In the genomic region with DNA sequence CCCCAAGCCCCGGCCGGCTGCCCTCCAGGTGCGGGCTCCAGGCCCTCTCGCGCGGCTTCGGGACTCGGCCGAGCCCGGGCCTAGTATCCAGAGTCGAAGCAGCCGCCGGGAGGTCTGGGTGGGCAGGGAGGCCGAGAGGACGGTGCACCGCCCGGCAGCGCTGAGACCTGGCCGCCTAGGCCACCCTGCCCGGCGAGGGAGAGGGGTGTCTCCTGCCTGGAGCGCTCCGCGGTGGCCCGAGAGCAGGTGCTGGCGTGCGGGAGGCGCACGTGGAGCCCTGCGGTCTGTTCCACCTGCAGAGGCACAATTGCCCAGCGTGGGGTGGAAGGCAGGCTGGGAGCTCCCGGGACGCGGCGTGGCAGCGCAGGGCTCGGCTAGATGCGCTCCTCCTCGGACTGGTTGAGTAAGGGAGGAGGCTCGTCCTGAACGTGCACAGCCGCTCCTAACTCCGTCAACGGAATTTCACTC, we compare ENCODE assay signal across 1 cellular context.
A peak's percentile ranks its signal among the peaks of the same experiment; 100 is the strongest.
TF ChIP-seq lines count a peak whose summit lies in the region.

No MANE protein-coding gene starts in this region.

TF ChIP-seq in WTC11, 78 proteins besides CTCF, POLR2A, EP300 and RAD21 (continued from another document):
- TF ChIP-seq, protein P1, sequence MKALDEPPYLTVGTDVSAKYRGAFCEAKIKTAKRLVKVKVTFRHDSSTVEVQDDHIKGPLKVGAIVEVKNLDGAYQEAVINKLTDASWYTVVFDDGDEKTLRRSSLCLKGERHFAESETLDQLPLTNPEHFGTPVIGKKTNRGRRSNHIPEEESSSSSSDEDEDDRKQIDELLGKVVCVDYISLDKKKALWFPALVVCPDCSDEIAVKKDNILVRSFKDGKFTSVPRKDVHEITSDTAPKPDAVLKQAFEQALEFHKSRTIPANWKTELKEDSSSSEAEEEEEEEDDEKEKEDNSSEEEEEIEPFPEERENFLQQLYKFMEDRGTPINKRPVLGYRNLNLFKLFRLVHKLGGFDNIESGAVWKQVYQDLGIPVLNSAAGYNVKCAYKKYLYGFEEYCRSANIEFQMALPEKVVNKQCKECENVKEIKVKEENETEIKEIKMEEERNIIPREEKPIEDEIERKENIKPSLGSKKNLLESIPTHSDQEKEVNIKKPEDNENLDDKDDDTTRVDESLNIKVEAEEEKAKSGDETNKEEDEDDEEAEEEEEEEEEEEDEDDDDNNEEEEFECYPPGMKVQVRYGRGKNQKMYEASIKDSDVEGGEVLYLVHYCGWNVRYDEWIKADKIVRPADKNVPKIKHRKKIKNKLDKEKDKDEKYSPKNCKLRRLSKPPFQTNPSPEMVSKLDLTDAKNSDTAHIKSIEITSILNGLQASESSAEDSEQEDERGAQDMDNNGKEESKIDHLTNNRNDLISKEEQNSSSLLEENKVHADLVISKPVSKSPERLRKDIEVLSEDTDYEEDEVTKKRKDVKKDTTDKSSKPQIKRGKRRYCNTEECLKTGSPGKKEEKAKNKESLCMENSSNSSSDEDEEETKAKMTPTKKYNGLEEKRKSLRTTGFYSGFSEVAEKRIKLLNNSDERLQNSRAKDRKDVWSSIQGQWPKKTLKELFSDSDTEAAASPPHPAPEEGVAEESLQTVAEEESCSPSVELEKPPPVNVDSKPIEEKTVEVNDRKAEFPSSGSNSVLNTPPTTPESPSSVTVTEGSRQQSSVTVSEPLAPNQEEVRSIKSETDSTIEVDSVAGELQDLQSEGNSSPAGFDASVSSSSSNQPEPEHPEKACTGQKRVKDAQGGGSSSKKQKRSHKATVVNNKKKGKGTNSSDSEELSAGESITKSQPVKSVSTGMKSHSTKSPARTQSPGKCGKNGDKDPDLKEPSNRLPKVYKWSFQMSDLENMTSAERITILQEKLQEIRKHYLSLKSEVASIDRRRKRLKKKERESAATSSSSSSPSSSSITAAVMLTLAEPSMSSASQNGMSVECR (CRISPR knock-in tag; IDR thresholded peaks at IDR 0.05; ENCODE audit: borderline replicate concordance) = 0 out of 2 replicates have a peak, but pooled peaks have one; percentile 22
- 0 out of 2 replicates have a peak, but pooled peaks have one; percentile 65 for TF ChIP-seq ZNF423 (CRISPR knock-in tag; IDR thresholded peaks at IDR 0.05)
- TF ChIP-seq RELA (CRISPR knock-in tag; IDR thresholded peaks at IDR 0.05; ENCODE audit: borderline replicate concordance) = peak; percentile 86; the same call in 1 of the 2 replicates
- TF ChIP-seq, protein P2, sequence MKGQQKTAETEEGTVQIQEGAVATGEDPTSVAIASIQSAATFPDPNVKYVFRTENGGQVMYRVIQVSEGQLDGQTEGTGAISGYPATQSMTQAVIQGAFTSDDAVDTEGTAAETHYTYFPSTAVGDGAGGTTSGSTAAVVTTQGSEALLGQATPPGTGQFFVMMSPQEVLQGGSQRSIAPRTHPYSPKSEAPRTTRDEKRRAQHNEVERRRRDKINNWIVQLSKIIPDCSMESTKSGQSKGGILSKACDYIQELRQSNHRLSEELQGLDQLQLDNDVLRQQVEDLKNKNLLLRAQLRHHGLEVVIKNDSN (CRISPR knock-in tag; IDR thresholded peaks at IDR 0.05) = 0 out of 2 replicates have a peak, but pooled peaks have one; percentile 36
- 0 out of 2 replicates have a peak, but pooled peaks have one; percentile 22 for TF ChIP-seq CBFB (CRISPR knock-in tag; IDR thresholded peaks at IDR 0.05; ENCODE audit: low read depth)
- TF ChIP-seq, protein P3, sequence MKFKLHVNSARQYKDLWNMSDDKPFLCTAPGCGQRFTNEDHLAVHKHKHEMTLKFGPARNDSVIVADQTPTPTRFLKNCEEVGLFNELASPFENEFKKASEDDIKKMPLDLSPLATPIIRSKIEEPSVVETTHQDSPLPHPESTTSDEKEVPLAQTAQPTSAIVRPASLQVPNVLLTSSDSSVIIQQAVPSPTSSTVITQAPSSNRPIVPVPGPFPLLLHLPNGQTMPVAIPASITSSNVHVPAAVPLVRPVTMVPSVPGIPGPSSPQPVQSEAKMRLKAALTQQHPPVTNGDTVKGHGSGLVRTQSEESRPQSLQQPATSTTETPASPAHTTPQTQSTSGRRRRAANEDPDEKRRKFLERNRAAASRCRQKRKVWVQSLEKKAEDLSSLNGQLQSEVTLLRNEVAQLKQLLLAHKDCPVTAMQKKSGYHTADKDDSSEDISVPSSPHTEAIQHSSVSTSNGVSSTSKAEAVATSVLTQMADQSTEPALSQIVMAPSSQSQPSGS (CRISPR knock-in tag; IDR thresholded peaks at IDR 0.05; ENCODE audit: borderline replicate concordance, low read depth) = no peak
- TF ChIP-seq, protein P4, sequence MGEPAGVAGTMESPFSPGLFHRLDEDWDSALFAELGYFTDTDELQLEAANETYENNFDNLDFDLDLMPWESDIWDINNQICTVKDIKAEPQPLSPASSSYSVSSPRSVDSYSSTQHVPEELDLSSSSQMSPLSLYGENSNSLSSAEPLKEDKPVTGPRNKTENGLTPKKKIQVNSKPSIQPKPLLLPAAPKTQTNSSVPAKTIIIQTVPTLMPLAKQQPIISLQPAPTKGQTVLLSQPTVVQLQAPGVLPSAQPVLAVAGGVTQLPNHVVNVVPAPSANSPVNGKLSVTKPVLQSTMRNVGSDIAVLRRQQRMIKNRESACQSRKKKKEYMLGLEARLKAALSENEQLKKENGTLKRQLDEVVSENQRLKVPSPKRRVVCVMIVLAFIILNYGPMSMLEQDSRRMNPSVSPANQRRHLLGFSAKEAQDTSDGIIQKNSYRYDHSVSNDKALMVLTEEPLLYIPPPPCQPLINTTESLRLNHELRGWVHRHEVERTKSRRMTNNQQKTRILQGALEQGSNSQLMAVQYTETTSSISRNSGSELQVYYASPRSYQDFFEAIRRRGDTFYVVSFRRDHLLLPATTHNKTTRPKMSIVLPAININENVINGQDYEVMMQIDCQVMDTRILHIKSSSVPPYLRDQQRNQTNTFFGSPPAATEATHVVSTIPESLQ (CRISPR knock-in tag; IDR thresholded peaks at IDR 0.05) = no peak
- TF ChIP-seq, protein P5, sequence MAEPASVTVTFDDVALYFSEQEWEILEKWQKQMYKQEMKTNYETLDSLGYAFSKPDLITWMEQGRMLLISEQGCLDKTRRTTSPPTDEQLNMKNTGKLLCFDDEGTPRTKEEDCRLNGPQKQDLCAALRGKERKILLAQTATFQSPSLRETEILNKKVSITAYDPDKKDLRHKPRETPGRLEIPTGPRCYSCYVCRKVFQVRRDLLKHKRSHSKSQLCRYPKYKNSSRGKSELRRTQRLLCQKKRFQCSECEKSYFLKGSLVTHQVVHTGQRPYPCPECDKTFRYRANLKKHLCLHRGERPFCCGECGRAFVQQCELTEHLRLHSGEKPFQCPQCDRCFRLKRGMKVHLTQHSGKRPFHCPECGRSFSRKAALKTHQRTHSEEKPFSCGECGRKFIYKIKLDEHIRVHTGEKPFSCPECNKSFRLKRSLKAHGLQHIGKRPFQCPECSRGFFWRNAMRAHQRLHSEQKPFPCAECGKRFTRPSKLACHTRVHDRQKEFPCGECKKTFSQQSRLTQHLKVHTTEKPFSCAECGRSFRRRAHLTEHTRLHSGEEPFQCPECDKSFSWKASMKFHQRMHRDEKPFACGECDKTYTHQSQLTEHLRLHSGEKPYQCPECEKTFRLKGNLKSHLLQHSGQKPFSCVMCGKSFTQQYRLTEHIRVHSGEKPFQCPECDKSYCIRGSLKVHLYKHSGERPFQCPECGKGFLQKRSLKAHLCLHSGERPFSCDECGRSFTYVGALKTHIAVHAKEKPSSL (CRISPR knock-in tag; conservative IDR thresholded peaks at IDR 0.05) = no peak
- TF ChIP-seq CREM (CRISPR knock-in tag; IDR thresholded peaks at IDR 0.05) = 0 out of 2 replicates have a peak, but pooled peaks have one; percentile 31
- TF ChIP-seq, protein P6, sequence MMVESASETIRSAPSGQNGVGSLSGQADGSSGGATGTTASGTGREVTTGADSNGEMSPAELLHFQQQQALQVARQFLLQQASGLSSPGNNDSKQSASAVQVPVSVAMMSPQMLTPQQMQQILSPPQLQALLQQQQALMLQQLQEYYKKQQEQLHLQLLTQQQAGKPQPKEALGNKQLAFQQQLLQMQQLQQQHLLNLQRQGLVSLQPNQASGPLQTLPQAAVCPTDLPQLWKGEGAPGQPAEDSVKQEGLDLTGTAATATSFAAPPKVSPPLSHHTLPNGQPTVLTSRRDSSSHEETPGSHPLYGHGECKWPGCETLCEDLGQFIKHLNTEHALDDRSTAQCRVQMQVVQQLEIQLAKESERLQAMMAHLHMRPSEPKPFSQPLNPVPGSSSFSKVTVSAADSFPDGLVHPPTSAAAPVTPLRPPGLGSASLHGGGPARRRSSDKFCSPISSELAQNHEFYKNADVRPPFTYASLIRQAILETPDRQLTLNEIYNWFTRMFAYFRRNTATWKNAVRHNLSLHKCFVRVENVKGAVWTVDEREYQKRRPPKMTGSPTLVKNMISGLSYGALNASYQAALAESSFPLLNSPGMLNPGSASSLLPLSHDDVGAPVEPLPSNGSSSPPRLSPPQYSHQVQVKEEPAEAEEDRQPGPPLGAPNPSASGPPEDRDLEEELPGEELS (CRISPR knock-in tag; IDR thresholded peaks at IDR 0.05) = 0 out of 2 replicates have a peak, but pooled peaks have one; percentile 44
- no peak for TF ChIP-seq ESRRA (CRISPR knock-in tag; IDR thresholded peaks at IDR 0.05; ENCODE audit: borderline replicate concordance)
- TF ChIP-seq ZNF232 (CRISPR knock-in tag; IDR thresholded peaks at IDR 0.05) = peak; percentile 63; the same call in 1 of the 2 replicates
- TF ChIP-seq, protein P7, sequence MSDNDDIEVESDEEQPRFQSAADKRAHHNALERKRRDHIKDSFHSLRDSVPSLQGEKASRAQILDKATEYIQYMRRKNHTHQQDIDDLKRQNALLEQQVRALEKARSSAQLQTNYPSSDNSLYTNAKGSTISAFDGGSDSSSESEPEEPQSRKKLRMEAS (CRISPR knock-in tag; IDR thresholded peaks at IDR 0.05) = peak; percentile 92
- TF ChIP-seq MYBL2 (CRISPR knock-in tag; IDR thresholded peaks at IDR 0.05) = 0 out of 2 replicates have a peak, but pooled peaks have one; percentile 53
- TF ChIP-seq, protein P8, sequence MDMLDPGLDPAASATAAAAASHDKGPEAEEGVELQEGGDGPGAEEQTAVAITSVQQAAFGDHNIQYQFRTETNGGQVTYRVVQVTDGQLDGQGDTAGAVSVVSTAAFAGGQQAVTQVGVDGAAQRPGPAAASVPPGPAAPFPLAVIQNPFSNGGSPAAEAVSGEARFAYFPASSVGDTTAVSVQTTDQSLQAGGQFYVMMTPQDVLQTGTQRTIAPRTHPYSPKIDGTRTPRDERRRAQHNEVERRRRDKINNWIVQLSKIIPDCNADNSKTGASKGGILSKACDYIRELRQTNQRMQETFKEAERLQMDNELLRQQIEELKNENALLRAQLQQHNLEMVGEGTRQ (CRISPR knock-in tag; IDR thresholded peaks at IDR 0.05) = peak; percentile 24; the same call in 1 of the 2 replicates
- TF ChIP-seq ZNF416 (CRISPR knock-in tag; IDR thresholded peaks at IDR 0.05) = no peak
- TF ChIP-seq ATF1 (CRISPR knock-in tag; IDR thresholded peaks at IDR 0.05) = no peak
- TF ChIP-seq, protein P9, sequence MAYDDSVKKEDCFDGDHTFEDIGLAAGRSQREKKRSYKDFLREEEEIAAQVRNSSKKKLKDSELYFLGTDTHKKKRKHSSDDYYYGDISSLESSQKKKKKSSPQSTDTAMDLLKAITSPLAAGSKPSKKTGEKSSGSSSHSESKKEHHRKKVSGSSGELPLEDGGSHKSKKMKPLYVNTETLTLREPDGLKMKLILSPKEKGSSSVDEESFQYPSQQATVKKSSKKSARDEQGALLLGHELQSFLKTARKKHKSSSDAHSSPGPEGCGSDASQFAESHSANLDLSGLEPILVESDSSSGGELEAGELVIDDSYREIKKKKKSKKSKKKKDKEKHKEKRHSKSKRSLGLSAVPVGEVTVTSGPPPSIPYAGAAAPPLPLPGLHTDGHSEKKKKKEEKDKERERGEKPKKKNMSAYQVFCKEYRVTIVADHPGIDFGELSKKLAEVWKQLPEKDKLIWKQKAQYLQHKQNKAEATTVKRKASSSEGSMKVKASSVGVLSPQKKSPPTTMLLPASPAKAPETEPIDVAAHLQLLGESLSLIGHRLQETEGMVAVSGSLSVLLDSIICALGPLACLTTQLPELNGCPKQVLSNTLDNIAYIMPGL (CRISPR knock-in tag; IDR thresholded peaks at IDR 0.05) = peak; percentile 72; the same call in 1 of the 2 replicates
- 0 out of 2 replicates have a peak, but pooled peaks have one; percentile 39 for TF ChIP-seq ZNF121 (CRISPR knock-in tag; IDR thresholded peaks at IDR 0.05)
- TF ChIP-seq, protein P10, sequence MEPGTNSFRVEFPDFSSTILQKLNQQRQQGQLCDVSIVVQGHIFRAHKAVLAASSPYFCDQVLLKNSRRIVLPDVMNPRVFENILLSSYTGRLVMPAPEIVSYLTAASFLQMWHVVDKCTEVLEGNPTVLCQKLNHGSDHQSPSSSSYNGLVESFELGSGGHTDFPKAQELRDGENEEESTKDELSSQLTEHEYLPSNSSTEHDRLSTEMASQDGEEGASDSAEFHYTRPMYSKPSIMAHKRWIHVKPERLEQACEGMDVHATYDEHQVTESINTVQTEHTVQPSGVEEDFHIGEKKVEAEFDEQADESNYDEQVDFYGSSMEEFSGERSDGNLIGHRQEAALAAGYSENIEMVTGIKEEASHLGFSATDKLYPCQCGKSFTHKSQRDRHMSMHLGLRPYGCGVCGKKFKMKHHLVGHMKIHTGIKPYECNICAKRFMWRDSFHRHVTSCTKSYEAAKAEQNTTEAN (CRISPR knock-in tag; IDR thresholded peaks at IDR 0.05) = 0 out of 2 replicates have a peak, but pooled peaks have one; percentile 61
- TF ChIP-seq NR3C1 (CRISPR knock-in tag; conservative IDR thresholded peaks at IDR 0.05; ENCODE audit: low read depth) = no peak
- TF ChIP-seq, protein P11, sequence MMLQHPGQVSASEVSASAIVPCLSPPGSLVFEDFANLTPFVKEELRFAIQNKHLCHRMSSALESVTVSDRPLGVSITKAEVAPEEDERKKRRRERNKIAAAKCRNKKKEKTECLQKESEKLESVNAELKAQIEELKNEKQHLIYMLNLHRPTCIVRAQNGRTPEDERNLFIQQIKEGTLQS (CRISPR knock-in tag; conservative IDR thresholded peaks at IDR 0.05) = no peak
- TF ChIP-seq ZNF219 (CRISPR knock-in tag; IDR thresholded peaks at IDR 0.05; ENCODE audit: borderline replicate concordance) = peak; percentile 75; the same call in 1 of the 2 replicates
- 0 out of 2 replicates have a peak, but pooled peaks have one; percentile 21 for TF ChIP-seq ZNF263 (CRISPR knock-in tag; IDR thresholded peaks at IDR 0.05; ENCODE audit: low read depth)
